Comparison of ENCODE assay signal across 21 cellular contexts in genomic region chr2:200203381-200203827, GRCh38.
DNase-seq lines count a peak whose midpoint lies in the region; ATAC-seq and TF ChIP-seq lines count a peak whose summit lies in the region.
"Had no signal": no experiment of that assay in that cellular context is flagged by ENCODE, and none has a peak within 500 bp of the region (broad histone marks: within the 10 kb centered on the region; RNA-seq: fewer than 3 reads in every experiment).

No MANE protein-coding gene starts in this region.

- H3K4me1 ChIP-seq in HUES48 (ENCODE audit: control insufficient read depth, insufficient read depth, low read length) (peaks cover 27% of the 10 kb centered on the region), iPS DF 6.9 (ENCODE audit: control insufficient read depth, insufficient read depth, low read length) (peaks cover 4% of the 10 kb centered on the region; the same call in 1 of the 2 replicates), smooth muscle cell (ENCODE audit: low read depth) (peaks cover 4% of the 10 kb centered on the region)

- H3K27me3 ChIP-seq in HUES48 (ENCODE audit: control insufficient read depth, insufficient read depth, low read length) (no peaks in the 10 kb centered on the region), iPS DF 6.9 (ENCODE audit: control insufficient read depth, insufficient read depth, low read length) (no peaks in the 10 kb centered on the region), smooth muscle cell (ENCODE audit: low read depth) (no peaks in the 10 kb centered on the region)
- H3K27me3 ChIP-seq: BLaER1 treated with 17β-estradiol and CSF1 and Interleukin-3, amounts not matched to agents 10 nM and 100 nM had no signal

- no peaks in the 10 kb centered on the region for H4K20me1 ChIP-seq in smooth muscle cell (ENCODE audit: low read depth)

- H3K36me3 ChIP-seq in HUES48 (ENCODE audit: control insufficient read depth, insufficient read depth, low read length) (no peaks in the 10 kb centered on the region), iPS DF 6.9 (ENCODE audit: control insufficient read depth, insufficient read depth, low read length) (no peaks in the 10 kb centered on the region), smooth muscle cell (ENCODE audit: low read depth) (no peaks in the 10 kb centered on the region)
- H3K36me3 ChIP-seq: BLaER1 treated with 17β-estradiol and CSF1 and Interleukin-3, amounts not matched to agents 10 nM and 100 nM had no signal

- peaks cover 9% of the 10 kb centered on the region for H3K9me3 Mint-ChIP-seq in activated T-helper 2 cell treated with anti-CD3 and anti-CD28 coated beads, Interferon-gamma antibody, Interleukin-2, Interleukin-4, amounts not matched to agents 10 μg/mL and 5 μg/mL and 100 μg/mL, durations not matched to agents 14 hours and 24 hours and 36 hours

- H3K79me2 ChIP-seq in smooth muscle cell (ENCODE audit: low read depth): no peaks in the 10 kb centered on the region

- no CpG with 5 or more reads among the region's 2 CpGs for WGBS in iPS DF 6.9 (ENCODE audit: insufficient coverage, insufficient read length)
- WGBS in smooth muscle cell (ENCODE audit: low lambda C conversion rate): 73% methylated on average over 2 of the region's 2 CpGs

- no peak overlapping the region for H3K4me3 Mint-ChIP-seq in activated T-helper 2 cell treated with anti-CD3 and anti-CD28 coated beads, Interferon-gamma antibody, Interleukin-2, Interleukin-4, amounts not matched to agents 10 μg/mL and 5 μg/mL and 100 μg/mL, durations not matched to agents 14 hours and 24 hours and 36 hours (ENCODE audit: low read depth)
- H3K4me3 Mint-ChIP-seq: CD8-positive, alpha-beta memory T cell had no signal

- no peak overlapping the region; the same call in 1 of the 2 replicates for H3K4me3 ChIP-seq in HUES48 (ENCODE audit: low read depth, low read length)
- H3K4me3 ChIP-seq in choroid plexus epithelial cell (ENCODE audit: low read depth, low read length): no peak overlapping the region
- no peak overlapping the region for H3K4me3 ChIP-seq in iPS DF 6.9 (ENCODE audit: low read length)
- no peak overlapping the region for H3K4me3 ChIP-seq in smooth muscle cell
- H3K4me3 ChIP-seq: BLaER1 treated with 17β-estradiol and CSF1 and Interleukin-3, amounts not matched to agents 10 nM and 100 nM; SK-N-MC had no signal

- no peaks in the 10 kb centered on the region for H3K4me1 Mint-ChIP-seq in activated T-helper 2 cell treated with anti-CD3 and anti-CD28 coated beads, Interferon-gamma antibody, Interleukin-2, Interleukin-4, amounts not matched to agents 10 μg/mL and 5 μg/mL and 100 μg/mL, durations not matched to agents 14 hours and 24 hours and 36 hours (ENCODE audit: low read depth)
- H3K4me1 Mint-ChIP-seq: CD8-positive, alpha-beta memory T cell had no signal

- no peak overlapping the region for H3K4me2 ChIP-seq in smooth muscle cell
- H3K4me2 ChIP-seq: BLaER1 treated with 17β-estradiol and CSF1 and Interleukin-3, amounts not matched to agents 10 nM and 100 nM had no signal

- no peaks in the 10 kb centered on the region for H3F3A ChIP-seq in smooth muscle cell (ENCODE audit: low read depth)

- H2AFZ ChIP-seq in smooth muscle cell (ENCODE audit: low read depth): peak overlapping the region; percentile 54

- DNase-seq in choroid plexus epithelial cell (ENCODE audit: low read depth): peak; percentile 23
- peak; percentile 76 for DNase-seq in iPS DF 6.9 (ENCODE audit: low read depth, low spot score)
- DNase-seq in smooth muscle cell (lab: John Stamatoyannopoulos, UW; ENCODE audit: unreplicated experiment): no peak
- DNase-seq in NCI-H2081 (lab: John Stamatoyannopoulos, UW): no peak
- DNase-seq in GM03348 (ENCODE audit: low spot score): no peak
- DNase-seq in omental fat pad (ENCODE audit: low spot score): no peak
- no peak for DNase-seq in activated T-helper 2 cell treated with anti-CD3 and anti-CD28 coated beads, Interferon-gamma antibody, Interleukin-2, Interleukin-4, amounts not matched to agents 10 μg/mL and 5 μg/mL and 100 μg/mL, durations not matched to agents 14 hours and 24 hours and 36 hours (ENCODE audit: low spot score)
- DNase-seq: CD8-positive, alpha-beta memory T cell; DMS79; MM.1S; NCI-H1092 treated with DMSO at 0.1 percent for 48 hours; NCI-H1694; NCI-H2107; NCI-H510A; NCI-H774; OCI-M1; SHP77 had no signal

- TF ChIP-seq CTCF in choroid plexus epithelial cell (conservative IDR thresholded peaks at IDR 0.05; ENCODE audit: low read depth, low read length): no peak
- TF ChIP-seq CTCF in smooth muscle cell (IDR thresholded peaks at IDR 0.05; ENCODE audit: borderline replicate concordance, insufficient read depth, poor library complexity, severe bottlenecking): no peak
- TF ChIP-seq CTCF in omental fat pad (IDR thresholded peaks at IDR 0.05): no peak

- peaks cover 21% of the 10 kb centered on the region for H3K27me3 Mint-ChIP-seq in activated T-helper 2 cell treated with anti-CD3 and anti-CD28 coated beads, Interferon-gamma antibody, Interleukin-2, Interleukin-4, amounts not matched to agents 10 μg/mL and 5 μg/mL and 100 μg/mL, durations not matched to agents 14 hours and 24 hours and 36 hours (ENCODE audit: low read depth)

- no peaks in the 10 kb centered on the region for H3K36me3 Mint-ChIP-seq in activated T-helper 2 cell treated with anti-CD3 and anti-CD28 coated beads, Interferon-gamma antibody, Interleukin-2, Interleukin-4, amounts not matched to agents 10 μg/mL and 5 μg/mL and 100 μg/mL, durations not matched to agents 14 hours and 24 hours and 36 hours (ENCODE audit: low read depth)

- peaks cover 3% of the 10 kb centered on the region; the same call in 1 of the 2 replicates for H3K9me3 ChIP-seq in HUES48 (ENCODE audit: control insufficient read depth, insufficient read depth, low read length)
- H3K9me3 ChIP-seq in iPS DF 6.9 (ENCODE audit: control insufficient read depth, insufficient read depth, low read length): no peaks in the 10 kb centered on the region
- H3K9me3 ChIP-seq in smooth muscle cell (replicated peaks; ENCODE audit: low read depth): peaks cover 3% of the 10 kb centered on the region

- no peak overlapping the region for H3K27ac Mint-ChIP-seq in activated T-helper 2 cell treated with anti-CD3 and anti-CD28 coated beads, Interferon-gamma antibody, Interleukin-2, Interleukin-4, amounts not matched to agents 10 μg/mL and 5 μg/mL and 100 μg/mL, durations not matched to agents 14 hours and 24 hours and 36 hours
- H3K27ac Mint-ChIP-seq: CD8-positive, alpha-beta memory T cell had no signal

- intact Hi-C loops in activated T-helper 2 cell treated with anti-CD3 and anti-CD28 coated beads, Interferon-gamma antibody, Interleukin-2, Interleukin-4, amounts not matched to agents 10 μg/mL and 5 μg/mL and 100 μg/mL, durations not matched to agents 14 hours and 24 hours and 36 hours (cut with micrococcal nuclease): no loop called here

- H3K27ac ChIP-seq in HUES48 (ENCODE audit: low read depth, low read length) (peak overlapping the region; percentile 95), iPS DF 6.9 (ENCODE audit: low read length) (no peak overlapping the region), smooth muscle cell (ENCODE audit: low read depth) (no peak overlapping the region)
- H3K27ac ChIP-seq: BLaER1 treated with 17β-estradiol and CSF1 and Interleukin-3, amounts not matched to agents 10 nM and 100 nM; SK-N-MC had no signal

- H3K9ac ChIP-seq in HUES48 (ENCODE audit: low read depth, low read length) (peak overlapping the region; percentile 45), smooth muscle cell (ENCODE audit: low read depth) (no peak overlapping the region)
- H3K9ac ChIP-seq: BLaER1 treated with 17β-estradiol and CSF1 and Interleukin-3, amounts not matched to agents 10 nM and 100 nM had no signal

- no peak for ATAC-seq in omental fat pad (ENCODE audit: low FRiP score)
- ATAC-seq: HCT116 had no signal

Comparison
In these comparisons a context has a peak if more than half of its experiments do, and no peak if none do; other contexts are left out.
1. DNase-seq: peak in choroid plexus epithelial cell (single experiment) and iPS DF 6.9 (single experiment); none in smooth muscle cell (single experiment), NCI-H2081 (0 of 2), GM03348 (single experiment), omental fat pad (single experiment) and activated T-helper 2 cell treated with anti-CD3 and anti-CD28 coated beads, Interferon-gamma antibody, Interleukin-2, Interleukin-4, amounts not matched to agents 10 μg/mL and 5 μg/mL and 100 μg/mL, durations not matched to agents 14 hours and 24 hours and 36 hours (single experiment).